Comparison of ENCODE assay signal across 26 cellular contexts in the genomic region with DNA sequence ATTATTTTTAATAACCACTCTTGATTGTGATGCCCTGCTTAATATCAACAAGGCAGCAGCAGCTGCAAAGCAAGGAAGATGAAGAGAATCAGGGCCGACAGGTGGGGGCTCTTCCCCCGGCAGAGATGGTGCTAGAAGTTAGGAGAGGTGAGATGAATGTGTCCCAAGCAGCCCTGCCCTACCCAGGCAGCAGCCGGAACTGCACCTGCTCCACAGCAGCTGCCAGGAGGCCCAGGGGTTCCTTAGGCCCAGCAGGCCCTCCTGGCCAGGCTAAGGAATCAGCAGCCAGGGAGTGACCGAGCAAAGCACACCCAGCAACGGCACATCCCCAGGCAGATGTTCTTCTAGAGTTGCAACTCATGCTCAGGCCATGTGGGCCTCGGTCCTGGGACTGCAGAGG. TPM values are rescaled to one million over a fixed set of nuclear protein-coding genes. Genes with fewer than 3 reads are reported as not detected.
A peak's percentile ranks its signal among the peaks of the same experiment; 100 is the strongest.
DNase-seq lines count a peak whose midpoint lies in the region; ATAC-seq and TF ChIP-seq lines count a peak whose summit lies in the region.
"Had no signal": no experiment of that assay in that cellular context is flagged by ENCODE, and none has a peak within 500 bp of the region (broad histone marks: within the 10 kb centered on the region; RNA-seq: fewer than 3 reads in every experiment).

No MANE protein-coding gene starts in this region.

- H4K20me1 ChIP-seq in IMR-90 (ENCODE audit: insufficient read depth, low read length), result no peaks in the 10 kb centered on the region

- in situ Hi-C loops in IMR-90 (cut with MboI; ENCODE audit: low sequenced_read_pairs), result no loop called here

- dilution Hi-C loops in IMR-90 (cut with HindIII; ENCODE audit: low sequenced_read_pairs, unreplicated experiment), result no loop called here

- no peak overlapping the region for H3K27ac Mint-ChIP-seq in central memory CD8-positive, alpha-beta T cell (ENCODE audit: low read depth)
- H3K27ac Mint-ChIP-seq: activated naive CD4-positive, alpha-beta T cell treated with anti-CD3 and anti-CD28 coated beads, Interleukin-2, amount 50 U/mL, for 72 hours; activated T-helper 2 cell treated with anti-CD3 and anti-CD28 coated beads, Interferon-gamma antibody, Interleukin-2, Interleukin-4, amounts not matched to agents 10 μg/mL and 5 μg/mL and 100 μg/mL, durations not matched to agents 14 hours and 24 hours and 36 hours; dendritic cell treated with granulocyte-macrophage colony-stimulating factor and Interleukin-4, amounts not matched to agents 40 ng/mL and 50 ng/mL, for 4 days; memory B cell; stimulated activated naive CD8-positive, alpha-beta T cell treated with anti-CD3 and anti-CD28 coated beads, Interleukin-15, amount 100 ng/mL, for 72 hours had no signal

- peak; percentile 18 for TF ChIP-seq CTCF in GM12873 (IDR thresholded peaks at IDR 0.05; ENCODE audit: insufficient read depth, low read depth, low read length, missing control alignments)
- TF ChIP-seq CTCF in IMR-90 (conservative IDR thresholded peaks at IDR 0.05; ENCODE audit: low read depth, low read length), result no peak
- TF ChIP-seq CTCF in vagina (IDR thresholded peaks at IDR 0.05), result no peak

- H3K23ac ChIP-seq in IMR-90 (ENCODE audit: low read depth, low read length) (no peak overlapping the region), neuronal stem cell (ENCODE audit: low read depth, low read length, poor library complexity) (no peak overlapping the region)

- H3K56ac ChIP-seq in IMR-90 (ENCODE audit: extremely low read depth, insufficient read depth, low read length), result no peak overlapping the region

- H3K4me1 ChIP-seq in IMR-90 (ENCODE audit: control insufficient read depth, insufficient read depth, low read length) (no peaks in the 10 kb centered on the region), neuronal stem cell (ENCODE audit: control insufficient read depth in 2 of 2, insufficient read depth in 1 of 2, low read depth in 1 of 2, low read length in 2 of 2) (peaks cover 4 to 7% of the 10 kb centered on the region in 2 donors), vagina (peaks cover 21% of the 10 kb centered on the region)
- H3K4me1 ChIP-seq: transverse colon had no signal

- 63% methylated on average over 3 of the region's 6 CpGs; no CpG with 5 or more reads in 1 of the 2 experiments for WGBS in IMR-90 (ENCODE audit: extremely low coverage in 2 of 2, insufficient read length in 1 of 2), 2 experiments
- no CpG with 5 or more reads among the region's 6 CpGs for WGBS in neuronal stem cell (ENCODE audit: extremely low coverage in 2 of 2, insufficient read length in 2 of 2, insufficient replicate concordance in 1 of 2), 2 donors

- no peak overlapping the region for H3K4me3 Mint-ChIP-seq in central memory CD8-positive, alpha-beta T cell
- H3K4me3 Mint-ChIP-seq: dendritic cell treated with granulocyte-macrophage colony-stimulating factor and Interleukin-4, amounts not matched to agents 40 ng/mL and 50 ng/mL, for 4 days; memory B cell; stimulated activated naive CD8-positive, alpha-beta T cell treated with anti-CD3 and anti-CD28 coated beads, Interleukin-15, amount 100 ng/mL, for 72 hours had no signal

- no peaks in the 10 kb centered on the region; the same call in 1 of the 2 replicates for H3K36me3 ChIP-seq in IMR-90 (ENCODE audit: control insufficient read depth, insufficient read depth, low read length)
- H3K36me3 ChIP-seq in neuronal stem cell (replicated peaks in 1 of 2; ENCODE audit: control insufficient read depth in 2 of 2, insufficient read depth in 2 of 2, low read length in 2 of 2), result no peaks in the 10 kb centered on the region
- H3K36me3 ChIP-seq in vagina, result no peaks in the 10 kb centered on the region
- H3K36me3 ChIP-seq: transverse colon had no signal

- H4K8ac ChIP-seq in IMR-90 (ENCODE audit: low read depth in 2 of 2, low read length in 2 of 2) (no peak overlapping the region), neuronal stem cell (ENCODE audit: low read depth, low read length) (no peak overlapping the region)

- no peak overlapping the region for H2BK12ac ChIP-seq in neuronal stem cell (ENCODE audit: low read length)

- no peak overlapping the region for H4K91ac ChIP-seq in IMR-90 (ENCODE audit: insufficient read depth, low read depth, low read length)
- no peak overlapping the region for H4K91ac ChIP-seq in neuronal stem cell (ENCODE audit: low read depth, low read length, poor library complexity)

- H3K4me2 ChIP-seq in IMR-90 (ENCODE audit: low read depth, low read length) (no peak overlapping the region), neuronal stem cell (ENCODE audit: insufficient read depth, low read length, poor library complexity, severe bottlenecking) (no peak overlapping the region)

- H3K9ac ChIP-seq in IMR-90 (ENCODE audit: low read depth, low read length), result no peak overlapping the region
- H3K9ac ChIP-seq in neuronal stem cell (ENCODE audit: low read depth, low read length, poor library complexity), result no peak overlapping the region

- H3K4me3 ChIP-seq in IMR-90 (ENCODE audit: insufficient read depth, low read depth, low read length), result no peak overlapping the region
- no peak overlapping the region for H3K4me3 ChIP-seq in neuronal stem cell (ENCODE audit: low read length in 2 of 2)
- H3K4me3 ChIP-seq in vagina, result no peak overlapping the region
- H3K4me3 ChIP-seq: transverse colon had no signal

- DNase-seq in IMR-90 (no peak), neuronal stem cell (ENCODE audit: low spot score) (no peak), vagina (ENCODE audit: extremely low spot score in 2 of 2) (no peak)
- DNase-seq in central memory CD8-positive, alpha-beta T cell (ENCODE audit: low spot score in 2 of 2), result no peak
- no peak for DNase-seq in stimulated activated CD4-positive, alpha-beta T cell treated with anti-CD3 and anti-CD28 coated beads, Interleukin-2, amount 100 ng/mL, for 48 hours
- DNase-seq: activated CD4-positive, alpha-beta T cell treated with anti-CD3 and anti-CD28 coated beads, Interleukin-2, amount 50 U/mL, for 48 hours; activated CD4-positive, CD25-positive, alpha-beta regulatory T cell; activated CD8-positive, alpha-beta memory T cell treated with anti-CD3 and anti-CD28 coated beads, Interleukin-2, amount 50 U/mL, for 48 hours; aorta; caudate nucleus; Karpas-422; left cardiac atrium; MV-4-11; NCI-H1694; NCI-H2171 treated with DMSO at 0.1 percent for 48 hours; NCI-H526 treated with DMSO at 0.1 percent for 48 hours; occipital lobe; stimulated activated naive CD8-positive, alpha-beta T cell treated with anti-CD3 and anti-CD28 coated beads, Interleukin-15, amount 100 ng/mL, for 72 hours; T-helper 9 cell; transverse colon had no signal

- H3K27ac ChIP-seq in IMR-90 (ENCODE audit: insufficient read depth, low read length), result no peak overlapping the region
- H3K27ac ChIP-seq in neuronal stem cell (replicated peaks; ENCODE audit: low read length), result no peak overlapping the region
- H3K27ac ChIP-seq in vagina, result no peak overlapping the region
- H3K27ac ChIP-seq: transverse colon had no signal

- TF ChIP-seq POLR2A in IMR-90 (IDR thresholded peaks at IDR 0.05; ENCODE audit: low read depth, low read length) (no peak), vagina (IDR thresholded peaks at IDR 0.05) (no peak)

- no peak overlapping the region for H2BK20ac ChIP-seq in IMR-90 (ENCODE audit: low read depth, low read length)

- POLR2A ChIA-PET in IMR-90 (lab: Charles Lee; ENCODE audit: unreplicated experiment), result no interaction called here

- H3K9me1 ChIP-seq in IMR-90 (ENCODE audit: insufficient read depth, low read length), result no peaks in the 10 kb centered on the region

- H3K27me3 Mint-ChIP-seq in central memory CD8-positive, alpha-beta T cell, result peaks cover 51% of the 10 kb centered on the region

- CTCF ChIA-PET in IMR-90 (lab: Yijun Ruan, JAX), result no interaction called here

- H2BK5ac ChIP-seq in IMR-90 (ENCODE audit: low read depth, low read length, poor library complexity, severe bottlenecking) (no peak overlapping the region), neuronal stem cell (ENCODE audit: low read length) (no peak overlapping the region)

- H3K14ac ChIP-seq in IMR-90 (replicated peaks; ENCODE audit: low read depth, low read length) (no peak overlapping the region), neuronal stem cell (ENCODE audit: low read length) (no peak overlapping the region)

- H3K27me3 ChIP-seq in IMR-90 (ENCODE audit: control insufficient read depth, insufficient read depth, low read length) (peaks cover 27% of the 10 kb centered on the region), neuronal stem cell (ENCODE audit: control insufficient read depth in 3 of 3, insufficient read depth in 3 of 3, low read depth in 1 of 3, low read length in 3 of 3) (no peaks in the 10 kb centered on the region), vagina (no peaks in the 10 kb centered on the region)
- H3K27me3 ChIP-seq: transverse colon had no signal

- H2AFZ ChIP-seq in IMR-90 (replicated peaks; ENCODE audit: low read length, poor library complexity) (no peak overlapping the region), neuronal stem cell (ENCODE audit: low read length) (no peak overlapping the region)

- H2BK120ac ChIP-seq in IMR-90 (ENCODE audit: low read depth, low read length), result no peak overlapping the region
- no peak overlapping the region for H2BK120ac ChIP-seq in neuronal stem cell (ENCODE audit: low read depth, low read length)

- H2BK15ac ChIP-seq in IMR-90 (ENCODE audit: low read depth, low read length) (no peak overlapping the region), neuronal stem cell (ENCODE audit: low read length) (no peak overlapping the region)

- H3K4ac ChIP-seq in IMR-90 (ENCODE audit: low read depth, low read length), result no peak overlapping the region
- H3K4ac ChIP-seq in neuronal stem cell (ENCODE audit: low read length), result no peak overlapping the region

- peaks cover 2% of the 10 kb centered on the region for H3K36me3 Mint-ChIP-seq in central memory CD8-positive, alpha-beta T cell (ENCODE audit: insufficient read depth)
- H3K36me3 Mint-ChIP-seq: activated naive CD4-positive, alpha-beta T cell treated with anti-CD3 and anti-CD28 coated beads, Interleukin-2, amount 50 U/mL, for 72 hours; memory B cell had no signal

- H3K18ac ChIP-seq in IMR-90 (ENCODE audit: low read depth, low read length) (no peak overlapping the region), neuronal stem cell (ENCODE audit: low read length) (peak overlapping the region; percentile 11)

- H3K9me3 Mint-ChIP-seq in central memory CD8-positive, alpha-beta T cell, result no peaks in the 10 kb centered on the region
- H3K9me3 Mint-ChIP-seq: dendritic cell treated with granulocyte-macrophage colony-stimulating factor and Interleukin-4, amounts not matched to agents 40 ng/mL and 50 ng/mL, for 4 days; memory B cell had no signal

- H3K79me1 ChIP-seq in IMR-90 (ENCODE audit: low read depth in 1 of 2, low read length in 2 of 2), result no peaks in the 10 kb centered on the region
- H3K79me1 ChIP-seq in neuronal stem cell (ENCODE audit: low read depth, low read length), result no peaks in the 10 kb centered on the region

- H3K9me3 ChIP-seq in IMR-90 (ENCODE audit: control insufficient read depth, insufficient read depth, low read length) (no peaks in the 10 kb centered on the region), neuronal stem cell (replicated peaks in 1 of 2; ENCODE audit: control insufficient read depth in 2 of 2, insufficient read depth in 1 of 2, low read depth in 1 of 2, low read length in 2 of 2) (no peaks in the 10 kb centered on the region), vagina (no peaks in the 10 kb centered on the region)
- H3K9me3 ChIP-seq: transverse colon had no signal

- no peak overlapping the region for H4K5ac ChIP-seq in IMR-90 (ENCODE audit: low read depth, low read length)

- peak overlapping the region; percentile 63 for H2AK9ac ChIP-seq in IMR-90 (replicated peaks; ENCODE audit: low read depth, low read length, poor library complexity)

- intact Hi-C loops in IMR-90 (cut with micrococcal nuclease) (no loop called here), vagina (cut with DNase I) (no loop called here)

- TF ChIP-seq RAD21 in IMR-90 (IDR thresholded peaks at IDR 0.05; ENCODE audit: low read length), result no peak

- H2AK5ac ChIP-seq in IMR-90 (ENCODE audit: low read depth, low read length) (no peak overlapping the region), neuronal stem cell (ENCODE audit: low read depth, low read length) (no peak overlapping the region)

- no TSS peak for BruUV-seq in IMR-90 (replicated peaks; lab: Mats Ljungman, UMichigan)

- no peak for ATAC-seq in IMR-90 (ENCODE audit: low read depth)
- peak; percentile 28 for ATAC-seq in central memory CD8-positive, alpha-beta T cell (replicated peaks; ENCODE audit: extremely low read depth, poor library complexity, severe bottlenecking)
- no peak for ATAC-seq in HG02588 (IDR thresholded peaks at IDR 0.05; ENCODE audit: unreplicated experiment)
- ATAC-seq: activated naive CD4-positive, alpha-beta T cell treated with anti-CD3 and anti-CD28 coated beads, Interleukin-2, amount 50 U/mL, for 72 hours; left cardiac atrium; stimulated activated naive CD8-positive, alpha-beta T cell treated with anti-CD3 and anti-CD28 coated beads, Interleukin-15, amount 100 ng/mL, for 72 hours had no signal

- H3K4me1 Mint-ChIP-seq in central memory CD8-positive, alpha-beta T cell, result no peaks in the 10 kb centered on the region
- H3K4me1 Mint-ChIP-seq: memory B cell had no signal

RNA-seq across cellular contexts. Expression of a gene that starts 17.9 kb away (rescaled TPM):
- total RNA-seq in IMR-90 (2012; rRNA removed), result under 0.01 TPM in 1 of 2 replicates, not detected in the other
- polyA plus RNA-seq in IMR-90 (2012; rRNA removed), result 0.10 and 0.22 TPM in 2 replicates
- 0.13 and 0.27 TPM in 2 replicates for polyA plus RNA-seq in IMR-90 (2012; cell fraction: cytosol; rRNA removed)
- 0.31 and 0.35 TPM in 2 replicates for polyA plus RNA-seq in IMR-90 (2012; cell fraction: nucleus; rRNA removed; ENCODE audit: low replicate concordance)
- 6.7 TPM for polyA plus RNA-seq in neuronal stem cell (2013, experiment 1 of 2)
- 6.9 TPM for polyA plus RNA-seq in neuronal stem cell (2013, experiment 2 of 2)
- 29.5 TPM for total RNA-seq in vagina

Comparison
In these comparisons a context has a peak if more than half of its experiments do, and no peak if none do; other contexts are left out.
1. RNA of a gene that starts 17.9 kb away (total RNA-seq): 29.5 TPM in vagina (single experiment); under 0.01 TPM in IMR-90; every median in the first group is over 10 times any median in the second.